ENCODE assay signal across 18 cellular contexts in genomic region chr1:66951513-66951912, GRCh38. TPM values are rescaled to one million over a fixed set of nuclear protein-coding genes. Genes with fewer than 3 reads are reported as not detected.
DNase-seq lines count a peak whose midpoint lies in the region; ATAC-seq and TF ChIP-seq lines count a peak whose summit lies in the region.
"Had no signal": no experiment of that assay in that cellular context is flagged by ENCODE, and none has a peak within 500 bp of the region (broad histone marks: within the 10 kb centered on the region; RNA-seq: fewer than 3 reads in every experiment).

No MANE protein-coding gene starts in this region.

- H3K9me3 ChIP-seq in adipocyte (ENCODE audit: control insufficient read depth, low read length), result no peaks in the 10 kb centered on the region
- H3K9me3 ChIP-seq: left ventricle myocardium inferior, psoas muscle had no signal

- H3K36me3 Mint-ChIP-seq in activated T-cell treated with anti-CD3 and anti-CD28 coated beads, Interleukin-2, amount 50 U/mL, for 72 hours (ENCODE audit: insufficient read depth in 2 of 2), result peaks cover 14 to 38% of the 10 kb centered on the region in 2 donors

- H3K27me3 Mint-ChIP-seq in activated T-cell treated with anti-CD3 and anti-CD28 coated beads, Interleukin-2, amount 50 U/mL, for 72 hours (ENCODE audit: low read depth), result no peaks in the 10 kb centered on the region

- no peak overlapping the region for H3K9ac ChIP-seq in adipocyte (ENCODE audit: low read length)
- H3K9ac ChIP-seq: KMS-11 had no signal

- H3K27ac Mint-ChIP-seq in activated T-cell treated with anti-CD3 and anti-CD28 coated beads, Interleukin-2, amount 50 U/mL, for 72 hours, result peak overlapping the region; percentile 77

- no peak overlapping the region for H3K4me3 Mint-ChIP-seq in activated T-cell treated with anti-CD3 and anti-CD28 coated beads, Interleukin-2, amount 50 U/mL, for 72 hours

- H3K9me3 Mint-ChIP-seq in activated T-cell treated with anti-CD3 and anti-CD28 coated beads, Interleukin-2, amount 50 U/mL, for 72 hours, result no peaks in the 10 kb centered on the region

- peaks cover 30% of the 10 kb centered on the region for H3K4me1 Mint-ChIP-seq in activated T-cell treated with anti-CD3 and anti-CD28 coated beads, Interleukin-2, amount 50 U/mL, for 72 hours (ENCODE audit: low read depth)

- DNase-seq in activated T-cell treated with anti-CD3 and anti-CD28 coated beads, Interleukin-2, amount 50 U/mL, for 72 hours, result no peak
- DNase-seq in activated T-cell treated with anti-CD3 and anti-CD28 coated beads for 4 hours, result no peak
- DNase-seq in adipocyte (ENCODE audit: low read depth), result peak; percentile 52
- peak; percentile 47 for DNase-seq in fibroblast of the aortic adventitia (ENCODE audit: low read depth)
- DNase-seq in stimulated activated naive CD4-positive, alpha-beta T cell (lab: John Stamatoyannopoulos, UW), result no peak
- no peak for DNase-seq in DMS 273 (lab: John Stamatoyannopoulos, UW; ENCODE audit: unreplicated experiment)
- no peak for DNase-seq in effector CD8-positive, alpha-beta T cell (lab: John Stamatoyannopoulos, UW)
- DNase-seq: 8988T; activated CD4-positive, CD25-positive, alpha-beta regulatory T cell; activated naive CD4-positive, alpha-beta T cell; caudate nucleus; COR-L47; left ventricle myocardium inferior; NCI-H187; NCI-H524; psoas muscle had no signal

- no peak for ATAC-seq in activated T-cell treated with anti-CD3 and anti-CD28 coated beads, Interleukin-2, amount 50 U/mL, for 72 hours (replicated peaks in 1 of 2)
- ATAC-seq in HG02798 (IDR thresholded peaks at IDR 0.05; ENCODE audit: poor library complexity, unreplicated experiment), result no peak
- ATAC-seq: psoas muscle had no signal

- no peaks in the 10 kb centered on the region for H3K27me3 ChIP-seq in adipocyte (replicated peaks; ENCODE audit: control insufficient read depth, insufficient read depth, low read length)

- H3K4me3 ChIP-seq in adipocyte (ENCODE audit: low read length), result no peak overlapping the region
- H3K4me3 ChIP-seq in fibroblast of the aortic adventitia (ENCODE audit: low read depth, low read length), result no peak overlapping the region
- H3K4me3 ChIP-seq: left ventricle myocardium inferior, psoas muscle had no signal

- H3K4me1 ChIP-seq in adipocyte (ENCODE audit: control insufficient read depth, insufficient read depth, low read length), result peaks cover 12% of the 10 kb centered on the region
- H3K4me1 ChIP-seq: psoas muscle had no signal

- peaks cover 84% of the 10 kb centered on the region for H3K36me3 ChIP-seq in adipocyte (ENCODE audit: control insufficient read depth, insufficient read depth, low read length, severe bottlenecking)

- no peak for TF ChIP-seq CTCF in fibroblast of the aortic adventitia (IDR thresholded peaks at IDR 0.05; ENCODE audit: insufficient read depth, low read length)

RNA-seq across cellular contexts. Expression of gene MIER1, which starts 26.7 kb away (rescaled TPM):
- total RNA-seq in activated T-cell treated with anti-CD3 and anti-CD28 coated beads, Interleukin-2, amount 50 U/mL, for 72 hours, result 10 to 100 TPM; 60.0 to 60.1 TPM
- 62.2 and 114 TPM in 2 replicates for total RNA-seq in fibroblast of the aortic adventitia (ENCODE audit: low replicate concordance)

RNA-seq across cellular contexts. Expression of gene DNAI4, which starts 26.9 kb away (rescaled TPM):
- 1 to 10 TPM; 1.8 to 3.1 TPM for total RNA-seq in activated T-cell treated with anti-CD3 and anti-CD28 coated beads, Interleukin-2, amount 50 U/mL, for 72 hours
- total RNA-seq in fibroblast of the aortic adventitia (ENCODE audit: low replicate concordance), result 3.6 and 11.4 TPM in 2 replicates

Comparison
In these comparisons a context has a peak if more than half of its experiments do, and no peak if none do; other contexts are left out.
1. DNase-seq: peak in adipocyte (single experiment) and fibroblast of the aortic adventitia (single experiment); none in activated T-cell treated with anti-CD3 and anti-CD28 coated beads, Interleukin-2, amount 50 U/mL, for 72 hours (0 of 2), activated T-cell treated with anti-CD3 and anti-CD28 coated beads for 4 hours (single experiment), stimulated activated naive CD4-positive, alpha-beta T cell (0 of 6), DMS 273 (single experiment) and effector CD8-positive, alpha-beta T cell (single experiment).